1 cellular context compared by ENCODE assay signal in the genomic region with DNA sequence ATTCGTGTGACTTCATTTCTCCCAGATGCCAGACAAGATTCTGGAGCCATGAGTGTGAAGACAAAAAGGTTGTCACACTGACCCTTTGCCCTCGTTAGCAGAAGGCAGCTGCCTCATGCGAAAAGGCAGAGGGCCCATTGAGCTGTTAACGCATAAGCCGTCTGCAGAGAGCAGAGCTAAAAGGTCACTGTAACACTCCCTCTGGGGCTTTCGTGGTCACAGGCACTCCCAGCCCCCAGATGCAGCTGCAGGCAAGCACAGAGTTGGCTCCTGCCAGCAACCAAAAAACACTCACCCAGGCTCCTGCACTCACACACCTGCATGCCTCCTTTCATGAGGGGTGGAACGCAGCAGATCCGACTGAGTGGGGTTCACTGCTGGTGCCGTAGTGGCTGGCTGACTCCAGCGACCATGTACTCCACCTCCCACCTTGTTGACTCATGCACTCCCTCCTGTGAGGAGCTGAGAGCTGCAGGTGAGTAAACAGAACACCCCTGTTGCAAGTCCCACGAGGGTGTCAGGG.
A peak's percentile ranks its signal among the peaks of the same experiment; 100 is the strongest.
TF ChIP-seq lines count a peak whose summit lies in the region.

No MANE protein-coding gene starts in this region.

TF ChIP-seq in HepG2, 621 proteins besides CTCF, POLR2A, EP300 and RAD21 (continued from another document and continues in another):
- TF ChIP-seq, protein P1, sequence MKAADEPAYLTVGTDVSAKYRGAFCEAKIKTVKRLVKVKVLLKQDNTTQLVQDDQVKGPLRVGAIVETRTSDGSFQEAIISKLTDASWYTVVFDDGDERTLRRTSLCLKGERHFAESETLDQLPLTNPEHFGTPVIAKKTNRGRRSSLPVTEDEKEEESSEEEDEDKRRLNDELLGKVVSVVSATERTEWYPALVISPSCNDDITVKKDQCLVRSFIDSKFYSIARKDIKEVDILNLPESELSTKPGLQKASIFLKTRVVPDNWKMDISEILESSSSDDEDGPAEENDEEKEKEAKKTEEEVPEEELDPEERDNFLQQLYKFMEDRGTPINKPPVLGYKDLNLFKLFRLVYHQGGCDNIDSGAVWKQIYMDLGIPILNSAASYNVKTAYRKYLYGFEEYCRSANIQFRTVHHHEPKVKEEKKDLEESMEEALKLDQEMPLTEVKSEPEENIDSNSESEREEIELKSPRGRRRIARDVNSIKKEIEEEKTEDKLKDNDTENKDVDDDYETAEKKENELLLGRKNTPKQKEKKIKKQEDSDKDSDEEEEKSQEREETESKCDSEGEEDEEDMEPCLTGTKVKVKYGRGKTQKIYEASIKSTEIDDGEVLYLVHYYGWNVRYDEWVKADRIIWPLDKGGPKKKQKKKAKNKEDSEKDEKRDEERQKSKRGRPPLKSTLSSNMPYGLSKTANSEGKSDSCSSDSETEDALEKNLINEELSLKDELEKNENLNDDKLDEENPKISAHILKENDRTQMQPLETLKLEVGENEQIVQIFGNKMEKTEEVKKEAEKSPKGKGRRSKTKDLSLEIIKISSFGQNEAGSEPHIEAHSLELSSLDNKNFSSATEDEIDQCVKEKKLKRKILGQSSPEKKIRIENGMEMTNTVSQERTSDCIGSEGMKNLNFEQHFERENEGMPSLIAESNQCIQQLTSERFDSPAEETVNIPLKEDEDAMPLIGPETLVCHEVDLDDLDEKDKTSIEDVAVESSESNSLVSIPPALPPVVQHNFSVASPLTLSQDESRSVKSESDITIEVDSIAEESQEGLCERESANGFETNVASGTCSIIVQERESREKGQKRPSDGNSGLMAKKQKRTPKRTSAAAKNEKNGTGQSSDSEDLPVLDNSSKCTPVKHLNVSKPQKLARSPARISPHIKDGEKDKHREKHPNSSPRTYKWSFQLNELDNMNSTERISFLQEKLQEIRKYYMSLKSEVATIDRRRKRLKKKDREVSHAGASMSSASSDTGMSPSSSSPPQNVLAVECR (CRISPR knock-in tag; IDR thresholded peaks at IDR 0.05; ENCODE audit: borderline replicate concordance), result no peak; the same call in 1 of the 2 replicates
- TF ChIP-seq MTF1 (CRISPR knock-in tag; IDR thresholded peaks at IDR 0.05), result no peak
- TF ChIP-seq, protein P2, sequence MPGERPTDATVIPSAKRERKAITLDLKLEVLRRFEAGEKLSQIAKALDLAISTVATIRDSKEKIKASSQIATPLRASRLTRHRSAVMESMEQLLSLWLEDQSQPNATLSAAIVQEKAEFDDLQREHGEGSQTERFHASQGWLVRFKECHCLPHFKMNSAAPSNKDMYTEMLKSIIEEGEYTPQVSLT (CRISPR knock-in tag; IDR thresholded peaks at IDR 0.05; ENCODE audit: borderline replicate concordance, low read depth), result no peak
- TF ChIP-seq ZFP1 (CRISPR knock-in tag; IDR thresholded peaks at IDR 0.05), result no peak
- no peak for TF ChIP-seq TCF7 (IDR thresholded peaks at IDR 0.05; ENCODE audit: low read depth)
- TF ChIP-seq SIN3A (IDR thresholded peaks at IDR 0.05; ENCODE audit: borderline replicate concordance, low read depth, low read length), result no peak
- TF ChIP-seq GTF3A (CRISPR knock-in tag; conservative IDR thresholded peaks at IDR 0.05), result no peak
- no peak for TF ChIP-seq ZIK1 (CRISPR knock-in tag; IDR thresholded peaks at IDR 0.05; ENCODE audit: borderline replicate concordance, low read depth)
- TF ChIP-seq, protein P3, sequence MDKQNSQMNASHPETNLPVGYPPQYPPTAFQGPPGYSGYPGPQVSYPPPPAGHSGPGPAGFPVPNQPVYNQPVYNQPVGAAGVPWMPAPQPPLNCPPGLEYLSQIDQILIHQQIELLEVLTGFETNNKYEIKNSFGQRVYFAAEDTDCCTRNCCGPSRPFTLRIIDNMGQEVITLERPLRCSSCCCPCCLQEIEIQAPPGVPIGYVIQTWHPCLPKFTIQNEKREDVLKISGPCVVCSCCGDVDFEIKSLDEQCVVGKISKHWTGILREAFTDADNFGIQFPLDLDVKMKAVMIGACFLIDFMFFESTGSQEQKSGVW (CRISPR knock-in tag; IDR thresholded peaks at IDR 0.05; ENCODE audit: borderline replicate concordance), result no peak
- no peak for TF ChIP-seq TMF1 (CRISPR knock-in tag; IDR thresholded peaks at IDR 0.05; ENCODE audit: low read depth)
- no peak for TF ChIP-seq ZNF83 (CRISPR knock-in tag; IDR thresholded peaks at IDR 0.05; ENCODE audit: borderline replicate concordance)
- no peak for TF ChIP-seq SMARCC2 (IDR thresholded peaks at IDR 0.05)
- TF ChIP-seq, protein P4, sequence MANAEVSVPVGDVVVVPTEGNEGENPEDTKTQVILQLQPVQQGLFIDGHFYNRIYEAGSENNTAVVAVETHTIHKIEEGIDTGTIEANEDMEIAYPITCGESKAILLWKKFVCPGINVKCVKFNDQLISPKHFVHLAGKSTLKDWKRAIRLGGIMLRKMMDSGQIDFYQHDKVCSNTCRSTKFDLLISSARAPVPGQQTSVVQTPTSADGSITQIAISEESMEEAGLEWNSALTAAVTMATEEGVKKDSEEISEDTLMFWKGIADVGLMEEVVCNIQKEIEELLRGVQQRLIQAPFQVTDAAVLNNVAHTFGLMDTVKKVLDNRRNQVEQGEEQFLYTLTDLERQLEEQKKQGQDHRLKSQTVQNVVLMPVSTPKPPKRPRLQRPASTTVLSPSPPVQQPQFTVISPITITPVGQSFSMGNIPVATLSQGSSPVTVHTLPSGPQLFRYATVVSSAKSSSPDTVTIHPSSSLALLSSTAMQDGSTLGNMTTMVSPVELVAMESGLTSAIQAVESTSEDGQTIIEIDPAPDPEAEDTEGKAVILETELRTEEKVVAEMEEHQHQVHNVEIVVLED (CRISPR knock-in tag; IDR thresholded peaks at IDR 0.05; ENCODE audit: borderline replicate concordance), result peak; percentile 23; the same call in 1 of the 2 replicates
- no peak for TF ChIP-seq PLRG1 (conservative IDR thresholded peaks at IDR 0.05)
- TF ChIP-seq NFKB2 (CRISPR knock-in tag; IDR thresholded peaks at IDR 0.05; ENCODE audit: borderline replicate concordance), result no peak
- TF ChIP-seq, protein P5, sequence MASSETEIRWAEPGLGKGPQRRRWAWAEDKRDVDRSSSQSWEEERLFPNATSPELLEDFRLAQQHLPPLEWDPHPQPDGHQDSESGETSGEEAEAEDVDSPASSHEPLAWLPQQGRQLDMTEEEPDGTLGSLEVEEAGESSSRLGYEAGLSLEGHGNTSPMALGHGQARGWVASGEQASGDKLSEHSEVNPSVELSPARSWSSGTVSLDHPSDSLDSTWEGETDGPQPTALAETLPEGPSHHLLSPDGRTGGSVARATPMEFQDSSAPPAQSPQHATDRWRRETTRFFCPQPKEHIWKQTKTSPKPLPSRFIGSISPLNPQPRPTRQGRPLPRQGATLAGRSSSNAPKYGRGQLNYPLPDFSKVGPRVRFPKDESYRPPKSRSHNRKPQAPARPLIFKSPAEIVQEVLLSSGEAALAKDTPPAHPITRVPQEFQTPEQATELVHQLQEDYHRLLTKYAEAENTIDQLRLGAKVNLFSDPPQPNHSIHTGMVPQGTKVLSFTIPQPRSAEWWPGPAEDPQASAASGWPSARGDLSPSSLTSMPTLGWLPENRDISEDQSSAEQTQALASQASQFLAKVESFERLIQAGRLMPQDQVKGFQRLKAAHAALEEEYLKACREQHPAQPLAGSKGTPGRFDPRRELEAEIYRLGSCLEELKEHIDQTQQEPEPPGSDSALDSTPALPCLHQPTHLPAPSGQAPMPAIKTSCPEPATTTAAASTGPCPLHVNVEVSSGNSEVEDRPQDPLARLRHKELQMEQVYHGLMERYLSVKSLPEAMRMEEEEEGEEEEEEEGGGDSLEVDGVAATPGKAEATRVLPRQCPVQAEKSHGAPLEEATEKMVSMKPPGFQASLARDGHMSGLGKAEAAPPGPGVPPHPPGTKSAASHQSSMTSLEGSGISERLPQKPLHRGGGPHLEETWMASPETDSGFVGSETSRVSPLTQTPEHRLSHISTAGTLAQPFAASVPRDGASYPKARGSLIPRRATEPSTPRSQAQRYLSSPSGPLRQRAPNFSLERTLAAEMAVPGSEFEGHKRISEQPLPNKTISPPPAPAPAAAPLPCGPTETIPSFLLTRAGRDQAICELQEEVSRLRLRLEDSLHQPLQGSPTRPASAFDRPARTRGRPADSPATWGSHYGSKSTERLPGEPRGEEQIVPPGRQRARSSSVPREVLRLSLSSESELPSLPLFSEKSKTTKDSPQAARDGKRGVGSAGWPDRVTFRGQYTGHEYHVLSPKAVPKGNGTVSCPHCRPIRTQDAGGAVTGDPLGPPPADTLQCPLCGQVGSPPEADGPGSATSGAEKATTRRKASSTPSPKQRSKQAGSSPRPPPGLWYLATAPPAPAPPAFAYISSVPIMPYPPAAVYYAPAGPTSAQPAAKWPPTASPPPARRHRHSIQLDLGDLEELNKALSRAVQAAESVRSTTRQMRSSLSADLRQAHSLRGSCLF (CRISPR knock-in tag; IDR thresholded peaks at IDR 0.05; ENCODE audit: borderline replicate concordance), result no peak
- TF ChIP-seq, protein P6, sequence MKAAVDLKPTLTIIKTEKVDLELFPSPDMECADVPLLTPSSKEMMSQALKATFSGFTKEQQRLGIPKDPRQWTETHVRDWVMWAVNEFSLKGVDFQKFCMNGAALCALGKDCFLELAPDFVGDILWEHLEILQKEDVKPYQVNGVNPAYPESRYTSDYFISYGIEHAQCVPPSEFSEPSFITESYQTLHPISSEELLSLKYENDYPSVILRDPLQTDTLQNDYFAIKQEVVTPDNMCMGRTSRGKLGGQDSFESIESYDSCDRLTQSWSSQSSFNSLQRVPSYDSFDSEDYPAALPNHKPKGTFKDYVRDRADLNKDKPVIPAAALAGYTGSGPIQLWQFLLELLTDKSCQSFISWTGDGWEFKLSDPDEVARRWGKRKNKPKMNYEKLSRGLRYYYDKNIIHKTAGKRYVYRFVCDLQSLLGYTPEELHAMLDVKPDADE (CRISPR knock-in tag; IDR thresholded peaks at IDR 0.05), result no peak
- peak; percentile 83 for TF ChIP-seq ZBTB7B (CRISPR knock-in tag; IDR thresholded peaks at IDR 0.05)
- no peak for TF ChIP-seq ZBTB21 (CRISPR knock-in tag; IDR thresholded peaks at IDR 0.05)
- no peak for TF ChIP-seq PRMT3 (CRISPR knock-in tag; IDR thresholded peaks at IDR 0.05; ENCODE audit: borderline replicate concordance, low read depth)
- TF ChIP-seq, protein P7, sequence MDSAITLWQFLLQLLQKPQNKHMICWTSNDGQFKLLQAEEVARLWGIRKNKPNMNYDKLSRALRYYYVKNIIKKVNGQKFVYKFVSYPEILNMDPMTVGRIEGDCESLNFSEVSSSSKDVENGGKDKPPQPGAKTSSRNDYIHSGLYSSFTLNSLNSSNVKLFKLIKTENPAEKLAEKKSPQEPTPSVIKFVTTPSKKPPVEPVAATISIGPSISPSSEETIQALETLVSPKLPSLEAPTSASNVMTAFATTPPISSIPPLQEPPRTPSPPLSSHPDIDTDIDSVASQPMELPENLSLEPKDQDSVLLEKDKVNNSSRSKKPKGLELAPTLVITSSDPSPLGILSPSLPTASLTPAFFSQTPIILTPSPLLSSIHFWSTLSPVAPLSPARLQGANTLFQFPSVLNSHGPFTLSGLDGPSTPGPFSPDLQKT (CRISPR knock-in tag; IDR thresholded peaks at IDR 0.05; ENCODE audit: borderline replicate concordance), result no peak
- TF ChIP-seq ARID2 (CRISPR knock-in tag; IDR thresholded peaks at IDR 0.05; ENCODE audit: borderline replicate concordance), result no peak
- TF ChIP-seq, protein P8, sequence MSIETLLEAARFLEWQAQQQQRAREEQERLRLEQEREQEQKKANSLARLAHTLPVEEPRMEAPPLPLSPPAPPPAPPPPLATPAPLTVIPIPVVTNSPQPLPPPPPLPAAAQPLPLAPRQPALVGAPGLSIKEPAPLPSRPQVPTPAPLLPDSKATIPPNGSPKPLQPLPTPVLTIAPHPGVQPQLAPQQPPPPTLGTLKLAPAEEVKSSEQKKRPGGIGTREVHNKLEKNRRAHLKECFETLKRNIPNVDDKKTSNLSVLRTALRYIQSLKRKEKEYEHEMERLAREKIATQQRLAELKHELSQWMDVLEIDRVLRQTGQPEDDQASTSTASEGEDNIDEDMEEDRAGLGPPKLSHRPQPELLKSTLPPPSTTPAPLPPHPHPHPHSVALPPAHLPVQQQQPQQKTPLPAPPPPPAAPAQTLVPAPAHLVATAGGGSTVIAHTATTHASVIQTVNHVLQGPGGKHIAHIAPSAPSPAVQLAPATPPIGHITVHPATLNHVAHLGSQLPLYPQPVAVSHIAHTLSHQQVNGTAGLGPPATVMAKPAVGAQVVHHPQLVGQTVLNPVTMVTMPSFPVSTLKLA (IDR thresholded peaks at IDR 0.05), result no peak
- TF ChIP-seq ZNF33B (CRISPR knock-in tag; IDR thresholded peaks at IDR 0.05), result no peak
- TF ChIP-seq ZBTB1 (CRISPR knock-in tag; IDR thresholded peaks at IDR 0.05; ENCODE audit: borderline replicate concordance), result no peak
- TF ChIP-seq FOXA1 (IDR thresholded peaks at IDR 0.05), result 0 out of 2 replicates have a peak, but pooled peaks have one; percentile 15
- TF ChIP-seq FOXA1 (CRISPR knock-in tag; IDR thresholded peaks at IDR 0.05), result peak; percentile 92
- TF ChIP-seq, protein P9, sequence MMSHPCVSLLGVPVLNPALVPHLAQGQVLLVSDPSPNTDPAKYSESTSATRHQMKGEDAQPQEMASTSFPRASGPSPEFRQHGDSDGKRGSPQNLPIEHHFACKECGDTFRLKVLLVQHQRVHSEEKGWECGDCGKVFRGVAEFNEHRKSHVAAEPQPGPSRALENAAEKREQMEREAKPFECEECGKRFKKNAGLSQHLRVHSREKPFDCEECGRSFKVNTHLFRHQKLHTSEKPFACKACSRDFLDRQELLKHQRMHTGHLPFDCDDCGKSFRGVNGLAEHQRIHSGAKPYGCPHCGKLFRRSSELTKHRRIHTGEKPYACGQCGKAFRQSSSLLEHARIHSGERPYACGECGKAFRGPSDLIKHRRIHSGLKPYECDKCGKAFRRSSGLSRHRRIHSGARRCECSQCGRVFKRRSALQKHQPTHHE (CRISPR knock-in tag; IDR thresholded peaks at IDR 0.05; ENCODE audit: borderline replicate concordance), result no peak
- no peak for TF ChIP-seq HOXA9 (CRISPR knock-in tag; IDR thresholded peaks at IDR 0.05; ENCODE audit: borderline replicate concordance)
- TF ChIP-seq, protein P10, sequence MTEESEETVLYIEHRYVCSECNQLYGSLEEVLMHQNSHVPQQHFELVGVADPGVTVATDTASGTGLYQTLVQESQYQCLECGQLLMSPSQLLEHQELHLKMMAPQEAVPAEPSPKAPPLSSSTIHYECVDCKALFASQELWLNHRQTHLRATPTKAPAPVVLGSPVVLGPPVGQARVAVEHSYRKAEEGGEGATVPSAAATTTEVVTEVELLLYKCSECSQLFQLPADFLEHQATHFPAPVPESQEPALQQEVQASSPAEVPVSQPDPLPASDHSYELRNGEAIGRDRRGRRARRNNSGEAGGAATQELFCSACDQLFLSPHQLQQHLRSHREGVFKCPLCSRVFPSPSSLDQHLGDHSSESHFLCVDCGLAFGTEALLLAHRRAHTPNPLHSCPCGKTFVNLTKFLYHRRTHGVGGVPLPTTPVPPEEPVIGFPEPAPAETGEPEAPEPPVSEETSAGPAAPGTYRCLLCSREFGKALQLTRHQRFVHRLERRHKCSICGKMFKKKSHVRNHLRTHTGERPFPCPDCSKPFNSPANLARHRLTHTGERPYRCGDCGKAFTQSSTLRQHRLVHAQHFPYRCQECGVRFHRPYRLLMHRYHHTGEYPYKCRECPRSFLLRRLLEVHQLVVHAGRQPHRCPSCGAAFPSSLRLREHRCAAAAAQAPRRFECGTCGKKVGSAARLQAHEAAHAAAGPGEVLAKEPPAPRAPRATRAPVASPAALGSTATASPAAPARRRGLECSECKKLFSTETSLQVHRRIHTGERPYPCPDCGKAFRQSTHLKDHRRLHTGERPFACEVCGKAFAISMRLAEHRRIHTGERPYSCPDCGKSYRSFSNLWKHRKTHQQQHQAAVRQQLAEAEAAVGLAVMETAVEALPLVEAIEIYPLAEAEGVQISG (CRISPR knock-in tag; IDR thresholded peaks at IDR 0.05), result peak; percentile 50
- no peak for TF ChIP-seq SRSF4 (IDR thresholded peaks at IDR 0.05; ENCODE audit: low read depth, low read length, poor library complexity, severe bottlenecking)
- TF ChIP-seq BORCS8-MEF2B (CRISPR knock-in tag; IDR thresholded peaks at IDR 0.05), result peak; percentile 8; the same call in 1 of the 2 replicates
- TF ChIP-seq ZFP36 (IDR thresholded peaks at IDR 0.05; ENCODE audit: borderline replicate concordance, low read depth, low read length, partially characterized antibody), result no peak
- TF ChIP-seq ZNF790 (CRISPR knock-in tag; IDR thresholded peaks at IDR 0.05; ENCODE audit: borderline replicate concordance), result no peak
